9 cellular contexts compared by ENCODE assay signal in genomic region chr6:105401247-105402089, GRCh38. TPM values are rescaled to one million over a fixed set of nuclear protein-coding genes. Genes with fewer than 3 reads are reported as not detected.
DNase-seq lines count a peak whose midpoint lies in the region; ATAC-seq and TF ChIP-seq lines count a peak whose summit lies in the region.
"Had no signal": no experiment of that assay in that cellular context is flagged by ENCODE, and none has a peak within 500 bp of the region (broad histone marks: within the 10 kb centered on the region; RNA-seq: fewer than 3 reads in every experiment).

No MANE protein-coding gene starts in this region.

- H3K36me3 ChIP-seq in GM23248 (ENCODE audit: low read depth): peaks cover 3% of the 10 kb centered on the region; the same call in 1 of the 2 replicates
- H3K36me3 ChIP-seq in spleen: peaks cover 0 to 15% (median 4%) of the 10 kb centered on the region in 6 donors

- POLR2A ChIA-PET in T-cell (lab: Charles Lee): no interaction called here

- peak overlapping the region; percentile 92 for H2AFZ ChIP-seq in GM23248

- no peak for ATAC-seq in T-cell (replicated peaks in 1 of 4)
- no peak for ATAC-seq in GM18873 (IDR thresholded peaks at IDR 0.05; ENCODE audit: low FRiP score, unreplicated experiment)
- no peak for ATAC-seq in GM21723 (IDR thresholded peaks at IDR 0.05; ENCODE audit: unreplicated experiment)
- ATAC-seq in GM19452 (IDR thresholded peaks at IDR 0.05; ENCODE audit: unreplicated experiment): no peak

- H3K79me2 ChIP-seq in GM23248 (ENCODE audit: insufficient read depth): peaks cover 57% of the 10 kb centered on the region

- H3K27me3 Mint-ChIP-seq in T-cell (peaks cover under 1 to 4% of the 10 kb centered on the region in 2 donors), glutamatergic neuron (ENCODE audit: unreplicated experiment) (peaks cover 14% of the 10 kb centered on the region)

- peak overlapping the region; percentile 84 for H3K9ac ChIP-seq in GM23248

- H3K4me1 ChIP-seq in GM23248 (ENCODE audit: insufficient read depth) (peaks cover 15% of the 10 kb centered on the region), spleen (peaks cover 10 to 61% (median 38%) of the 10 kb centered on the region in 6 donors)

- H3F3A ChIP-seq in GM23248 (ENCODE audit: insufficient read depth): no peaks in the 10 kb centered on the region

- H3K27ac Mint-ChIP-seq in T-cell (no peak overlapping the region), glutamatergic neuron (ENCODE audit: unreplicated experiment) (peak overlapping the region; percentile 99)

- intact Hi-C loops in spleen (cut with DNase I; ENCODE audit: low total_unique reads): no loop called here

- in situ Hi-C loops in GM23248 (cut with MboI): no loop called here

- H3K27me3 ChIP-seq in GM23248 (replicated peaks; ENCODE audit: insufficient read depth) (no peaks in the 10 kb centered on the region), spleen (replicated peaks in 1 of 7) (no peaks in the 10 kb centered on the region)

- TF ChIP-seq POLR2A in spleen (IDR thresholded peaks at IDR 0.05): no peak

- 0 out of 2 replicates have a peak, but pooled peaks cover 5% of the 10 kb centered on the region for H4K20me1 ChIP-seq in GM23248 (ENCODE audit: insufficient read depth)

- H3K36me3 Mint-ChIP-seq in T-cell: peaks cover under 1% of the 10 kb centered on the region
- H3K36me3 Mint-ChIP-seq in glutamatergic neuron (ENCODE audit: unreplicated experiment): peaks cover 4% of the 10 kb centered on the region

- H3K9me3 ChIP-seq in GM23248 (ENCODE audit: low read depth) (no peaks in the 10 kb centered on the region), spleen (no peaks in the 10 kb centered on the region)

- H3K9me3 Mint-ChIP-seq in T-cell: no peaks in the 10 kb centered on the region
- peaks cover 15% of the 10 kb centered on the region for H3K9me3 Mint-ChIP-seq in glutamatergic neuron (ENCODE audit: unreplicated experiment)

- peak overlapping the region; percentile 97 for H3K4me3 ChIP-seq in GM23248
- peak overlapping the region; percentile 13 to 98 (median 90) for H3K4me3 ChIP-seq in spleen

- CTCF ChIA-PET in T-cell (lab: Charles Lee): interaction anchor here (0.6 to 1.6 kb wide), 6 partner anchors 29 to 314 kb away, joined by 3 to 12 read pairs (median 4); no protein-coding TSS in a partner anchor

- H3K4me3 Mint-ChIP-seq in T-cell: peak overlapping the region; percentile 82 to 90 (median 88)
- peak overlapping the region; percentile 100 for H3K4me3 Mint-ChIP-seq in glutamatergic neuron (ENCODE audit: unreplicated experiment)

- H3K4me2 ChIP-seq in GM23248 (ENCODE audit: unreplicated experiment): peak overlapping the region; percentile 88

- TF ChIP-seq CTCF in glutamatergic neuron (IDR thresholded peaks at IDR 0.05; ENCODE audit: partially characterized antibody, unreplicated experiment) (no peak), spleen (IDR thresholded peaks at IDR 0.05 in 8 of 11, conservative IDR thresholded peaks at IDR 0.05 in 3 of 11) (no peak)

- peaks cover 57 to 63% (median 59%) of the 10 kb centered on the region in 3 donors for H3K4me1 Mint-ChIP-seq in T-cell
- H3K4me1 Mint-ChIP-seq in glutamatergic neuron (ENCODE audit: low read depth, unreplicated experiment): peaks cover 42% of the 10 kb centered on the region

- H3K9me2 ChIP-seq in GM23248 (ENCODE audit: insufficient read depth): no peaks in the 10 kb centered on the region

- peak; percentile 36 for DNase-seq in GM23248
- DNase-seq in T-cell: no peak
- no peak for DNase-seq in glutamatergic neuron
- no peak for DNase-seq in spleen
- DNase-seq in NCI-H2081 (lab: John Stamatoyannopoulos, UW): no peak
- DNase-seq: cerebellar nuclear complex had no signal

- H3K27ac ChIP-seq in GM23248: no peak overlapping the region
- no peak overlapping the region for H3K27ac ChIP-seq in spleen

- 21 to 26% methylated on average over 8 of the region's 8 CpGs for WGBS in GM23248 (ENCODE audit: low coverage in 1 of 2, low lambda C conversion rate in 2 of 2, missing lambda C conversion rate in 2 of 2), 2 experiments
- WGBS in spleen, 5 donors: 75 to 87% (median 83%) methylated on average over 8 of the region's 8 CpGs

RNA-seq across cellular contexts. Expression of gene PREP, which starts 1.4 kb away (rescaled TPM):
- total RNA-seq in GM23248 (2014; rRNA removed; shearing (Covaris generic)): 15.7 and 18.9 TPM in 2 replicates
- polyA plus RNA-seq in GM23248 (2016; fragmentation: Nextera tagmentation; extraction: Ambion mirVana): 37.9 and 41.8 TPM in 2 replicates
- 10 to 100 TPM; 27.4 to 34.0 (median 30.7) TPM for total RNA-seq in T-cell
- 206 TPM for total RNA-seq in glutamatergic neuron (ENCODE audit: unreplicated experiment)
- total RNA-seq in spleen: 10 to 100 TPM; 17.4 to 22.9 (median 20.3) TPM
- polyA plus RNA-seq in spleen: 10 to 100 TPM in 2 of 3 donors, 1 to 10 TPM in 1; 9.8 to 13.2 (median 13.1) TPM
